ENCODE assay signal across 10 cellular contexts in genomic region chr1:2523891-2524609, GRCh38. TPM values are rescaled to one million over a fixed set of nuclear protein-coding genes. Genes with fewer than 3 reads are reported as not detected.
DNase-seq lines count a peak whose midpoint lies in the region; ATAC-seq, FAIRE-seq and TF ChIP-seq lines count a peak whose summit lies in the region.
"Had no signal": no experiment of that assay in that cellular context is flagged by ENCODE, and none has a peak within 500 bp of the region (broad histone marks: within the 10 kb centered on the region; RNA-seq: fewer than 3 reads in every experiment).

No MANE protein-coding gene starts in this region.

- peak overlapping the region; percentile 88 for H3K27ac Mint-ChIP-seq in activated CD8-positive, alpha-beta memory T cell treated with anti-CD3 and anti-CD28 coated beads, Interleukin-2, amount 10 ng/mL, durations not matched to agents 7 days and 5 days
- H3K27ac Mint-ChIP-seq in Caco-2 (ENCODE audit: unreplicated experiment): no peak overlapping the region

- intact Hi-C loops in HepG2 (cut with micrococcal nuclease; ENCODE audit: unreplicated experiment) (no loop called here), Caco-2 (cut with micrococcal nuclease; ENCODE audit: unreplicated experiment) (no loop called here)

- H3K79me2 ChIP-seq in HepG2 (ENCODE audit: insufficient read depth, low read length): peaks cover 35% of the 10 kb centered on the region

- no peaks in the 10 kb centered on the region for H3K9me3 ChIP-seq in HepG2 (ENCODE audit: low read length)
- H3K9me3 ChIP-seq in upper lobe of left lung: no peaks in the 10 kb centered on the region
- no peaks in the 10 kb centered on the region for H3K9me3 ChIP-seq in Caco-2

- peaks cover 60% of the 10 kb centered on the region for H3K4me1 ChIP-seq in HepG2 (ENCODE audit: insufficient read depth, low read length)
- peaks cover 41 to 53% (median 50%) of the 10 kb centered on the region in 4 donors for H3K4me1 ChIP-seq in upper lobe of left lung
- 0 out of 2 replicates have a peak, but pooled peaks cover 3% of the 10 kb centered on the region for H3K4me1 ChIP-seq in Caco-2

- no peak overlapping the region; the same call in 1 of the 2 replicates for H3K9ac ChIP-seq in HepG2 (ENCODE audit: insufficient read depth, low read depth, low read length)

- peaks cover 34% of the 10 kb centered on the region for H4K20me1 ChIP-seq in HepG2 (ENCODE audit: insufficient read depth, low read length)

- CTCF ChIA-PET in activated CD8-positive, alpha-beta memory T cell treated with anti-CD3 and anti-CD28 coated beads, Interleukin-2, amount 10 ng/mL, durations not matched to agents 7 days and 5 days (lab: Charles Lee): interaction anchor here (1.0 to 4.9 kb wide), 16 partner anchors 10 to 334 kb away, joined by 3 to 95 read pairs (median 4); partner anchors contain the start of genes FAAP20, MORN1, PEX10 and RER1
- CTCF ChIA-PET in HepG2 (lab: Yijun Ruan, JAX; ENCODE audit: low intra/inter-chr PET ratio, low total read pairs) (no interaction called here), Caco-2 (lab: Charles Lee) (no interaction called here)

- peak overlapping the region in 1 of 3 experiments; percentile 96; a peak in 2 of 6 replicates for H3K4me3 ChIP-seq in HepG2 (replicated peaks in 1 of 3; ENCODE audit: insufficient read depth in 1 of 3, low read depth in 2 of 3, low read length in 3 of 3)
- H3K4me3 ChIP-seq in upper lobe of left lung: peak overlapping the region in 2 of 4 donors; percentile 80 to 96
- H3K4me3 ChIP-seq in Caco-2 (ENCODE audit: low read depth, low read length): no peak overlapping the region

- peak overlapping the region; percentile 73 for H3K4me3 Mint-ChIP-seq in activated CD8-positive, alpha-beta memory T cell treated with anti-CD3 and anti-CD28 coated beads, Interleukin-2, amount 10 ng/mL, durations not matched to agents 7 days and 5 days
- H3K4me3 Mint-ChIP-seq in Caco-2 (ENCODE audit: unreplicated experiment): no peak overlapping the region

- peaks cover 38% of the 10 kb centered on the region for H3K4me1 Mint-ChIP-seq in activated CD8-positive, alpha-beta memory T cell treated with anti-CD3 and anti-CD28 coated beads, Interleukin-2, amount 10 ng/mL, durations not matched to agents 7 days and 5 days
- H3K4me1 Mint-ChIP-seq in Caco-2 (ENCODE audit: low read depth, unreplicated experiment): no peaks in the 10 kb centered on the region

- H3K27ac ChIP-seq in HepG2 (ENCODE audit: extremely low read length, insufficient read depth, low read length): no peak overlapping the region
- H3K27ac ChIP-seq in upper lobe of left lung: peak overlapping the region in 3 of 4 donors; percentile 32 to 51 (median 46)

- H3K4me2 ChIP-seq in HepG2 (ENCODE audit: low read depth, low read length): peak overlapping the region; percentile 92

- DNase-seq in stimulated activated CD4-positive, alpha-beta T cell treated with anti-CD3 and anti-CD28 coated beads, Interleukin-15, amount 100 ng/mL, for 24 hours: peak; percentile 54
- no peak for DNase-seq in stimulated activated CD4-positive, alpha-beta T cell treated with anti-CD3 and anti-CD28 coated beads, Interleukin-12 subunit alpha, Interleukin-12 subunit beta, amount 100 ng/mL, for 4 hours
- peak; percentile 89 for DNase-seq in activated CD8-positive, alpha-beta memory T cell treated with anti-CD3 and anti-CD28 coated beads, Interleukin-2, amount 10 ng/mL, durations not matched to agents 7 days and 5 days
- DNase-seq in HepG2 (ENCODE audit: low spot score) (no peak), upper lobe of left lung (no peak), Caco-2 (no peak), RCC 7860 (ENCODE audit: low spot score) (no peak), SW480 (ENCODE audit: low spot score) (no peak)
- DNase-seq: NCI-H1092 treated with DMSO at 0.1 percent for 48 hours had no signal

- TF ChIP-seq POLR2A in HepG2 (IDR thresholded peaks at IDR 0.05; ENCODE audit: insufficient read depth in 1 of 2, low read depth in 2 of 2, low read length in 2 of 2) (no peak), upper lobe of left lung (IDR thresholded peaks at IDR 0.05) (no peak)

- in situ Hi-C loops in HepG2 (cut with HindIII; ENCODE audit: extremely low pct_ligation_motif_present, low pct_unique_long_range_greater_than_20kb): loop anchor here (25.0 kb wide), 1 partner anchor 337 kb away; the partner anchor contains the start of gene FAAP20

- TF ChIP-seq RAD21 in HepG2 (CRISPR knock-in tag; IDR thresholded peaks at IDR 0.05): no peak

- 89% methylated on average over 10 of the region's 10 CpGs for WGBS in HepG2 (ENCODE audit: low lambda C conversion rate)
- WGBS in upper lobe of left lung, 2 donors: 56 to 71% methylated on average over 10 of the region's 10 CpGs

- no peak for TF ChIP-seq EP300 in HepG2 (IDR thresholded peaks at IDR 0.05; ENCODE audit: low read depth in 2 of 2, low read length in 2 of 2)
- TF ChIP-seq EP300 in HepG2 (CRISPR knock-in tag; IDR thresholded peaks at IDR 0.05; ENCODE audit: borderline replicate concordance): no peak
- no peak for TF ChIP-seq EP300 in upper lobe of left lung (IDR thresholded peaks at IDR 0.05)

- H3K9me3 Mint-ChIP-seq in activated CD8-positive, alpha-beta memory T cell treated with anti-CD3 and anti-CD28 coated beads, Interleukin-2, amount 10 ng/mL, durations not matched to agents 7 days and 5 days (ENCODE audit: low read depth): no peaks in the 10 kb centered on the region
- H3K9me3 Mint-ChIP-seq in Caco-2 (ENCODE audit: unreplicated experiment): no peaks in the 10 kb centered on the region

- no peak for FAIRE-seq in HepG2 (lab: Jason Lieb, UNC)
- no peak for FAIRE-seq in RCC 7860 (lab: Jason Lieb, UNC)

- ATAC-seq in activated CD8-positive, alpha-beta memory T cell treated with anti-CD3 and anti-CD28 coated beads, Interleukin-2, amount 10 ng/mL, durations not matched to agents 7 days and 5 days: peak; percentile 18
- ATAC-seq in HepG2 (no peak), upper lobe of left lung (ENCODE audit: low FRiP score in 2 of 2) (no peak)

- peaks cover 7 to 24% of the 10 kb centered on the region in 2 experiments for H3K27me3 ChIP-seq in HepG2 (ENCODE audit: control insufficient read depth in 1 of 2, insufficient read depth in 2 of 2, low read length in 2 of 2)
- peaks cover 0 to 7% (median 2%) of the 10 kb centered on the region in 4 donors for H3K27me3 ChIP-seq in upper lobe of left lung
- H3K27me3 ChIP-seq in Caco-2 (replicated peaks; ENCODE audit: control insufficient read depth, insufficient read depth, low read length): no peaks in the 10 kb centered on the region

- no TSS peak for BruUV-seq in HepG2 (replicated peaks; lab: Mats Ljungman, UMichigan)
- no TSS peak for BruUV-seq in Caco-2 (replicated peaks; lab: Mats Ljungman, UMichigan)

- peaks cover 17% of the 10 kb centered on the region for H3K36me3 Mint-ChIP-seq in activated CD8-positive, alpha-beta memory T cell treated with anti-CD3 and anti-CD28 coated beads, Interleukin-2, amount 10 ng/mL, durations not matched to agents 7 days and 5 days
- peaks cover 6% of the 10 kb centered on the region for H3K36me3 Mint-ChIP-seq in Caco-2 (ENCODE audit: insufficient read depth, unreplicated experiment)

- peaks cover 8% of the 10 kb centered on the region for H3K27me3 Mint-ChIP-seq in activated CD8-positive, alpha-beta memory T cell treated with anti-CD3 and anti-CD28 coated beads, Interleukin-2, amount 10 ng/mL, durations not matched to agents 7 days and 5 days
- H3K27me3 Mint-ChIP-seq in Caco-2 (ENCODE audit: insufficient read depth, unreplicated experiment): peaks cover 4% of the 10 kb centered on the region

- POLR2A ChIA-PET in HepG2 (lab: Yijun Ruan, JAX) (interaction anchor here (3.6 kb wide), 1 partner anchor 111 kb away, joined by 16 read pairs; the partner anchor contains the start of gene PEX10), Caco-2 (lab: Charles Lee) (no interaction called here)

- TF ChIP-seq CTCF in HepG2 (CRISPR knock-in tag; IDR thresholded peaks at IDR 0.05) (no peak), upper lobe of left lung (IDR thresholded peaks at IDR 0.05) (no peak), Caco-2 (IDR thresholded peaks at IDR 0.05; ENCODE audit: insufficient read depth in 1 of 2, low read depth in 1 of 2, low read length in 1 of 2, severe bottlenecking in 1 of 2, unreplicated experiment in 1 of 2) (no peak)

- H3K36me3 ChIP-seq in HepG2 (replicated peaks in 1 of 2; ENCODE audit: control insufficient read depth in 1 of 2, insufficient read depth in 2 of 2, low read length in 2 of 2) (peaks cover 8 to 29% of the 10 kb centered on the region in 2 experiments; a peak in 4 of 5 replicates), upper lobe of left lung (peaks cover 21 to 27% (median 27%) of the 10 kb centered on the region in 4 donors), Caco-2 (ENCODE audit: control insufficient read depth, insufficient read depth, low read length) (no peaks in the 10 kb centered on the region)

- H2AFZ ChIP-seq in HepG2 (ENCODE audit: low read length): no peak overlapping the region

RNA-seq across cellular contexts. Expression of gene PANK4, which starts 2.3 kb away (rescaled TPM):
- total RNA-seq in activated CD8-positive, alpha-beta memory T cell treated with anti-CD3 and anti-CD28 coated beads, Interleukin-2, amount 10 ng/mL, durations not matched to agents 7 days and 5 days: 10 to 100 TPM; 72.2 to 91.2 TPM
- total RNA-seq in HepG2 (2016; rRNA removed; fragmentation: Illumina TruSeq; extraction: Trizol): 9.2 and 19.3 TPM in 2 replicates
- total RNA-seq in HepG2 (2016; cell fraction: cytosol; rRNA removed; fragmentation: Illumina TruSeq; extraction: Trizol; ENCODE audit: low read depth): 15.2 and 19.7 TPM in 2 replicates
- 9.5 and 17.6 TPM in 2 replicates for total RNA-seq in HepG2 (2016; cell fraction: insoluble cytoplasmic fraction; rRNA removed; fragmentation: Illumina TruSeq; extraction: Trizol)
- total RNA-seq in HepG2 (2016; cell fraction: membrane; rRNA removed; fragmentation: Illumina TruSeq; extraction: Trizol): 5.3 and 5.7 TPM in 2 replicates
- total RNA-seq in HepG2 (2016; cell fraction: nucleus; rRNA removed; fragmentation: Illumina TruSeq; extraction: Trizol): 19.2 TPM in 2 replicates
- 17.2 and 17.4 TPM in 2 replicates for polyA plus RNA-seq in HepG2 (2011; rRNA removed)
- polyA plus RNA-seq in HepG2 (2011; cell fraction: cytosol; rRNA removed): 7.9 and 10.5 TPM in 2 replicates
- 84.3 and 91.7 TPM in 2 replicates for polyA plus RNA-seq in HepG2 (2011; cell fraction: nucleus; rRNA removed)
- 11.1 and 12.3 TPM in 2 replicates for polyA plus RNA-seq in HepG2 (2012)
- 0.83 and 1.3 TPM in 2 replicates for polyA plus RNA-seq in HepG2 (2016; cell fraction: cytosol; fragmentation: Illumina TruSeq; extraction: Trizol; ENCODE audit: low read depth)
- polyA plus RNA-seq in HepG2 (2016; cell fraction: insoluble cytoplasmic fraction; fragmentation: Illumina TruSeq; extraction: Trizol; ENCODE audit: low read depth): 6.9 and 9.3 TPM in 2 replicates
- 1.5 and 2.2 TPM in 2 replicates for polyA plus RNA-seq in HepG2 (2016; cell fraction: membrane; fragmentation: Illumina TruSeq; extraction: Trizol; ENCODE audit: low read depth)
- polyA plus RNA-seq in HepG2 (2016; cell fraction: nucleus; fragmentation: Illumina TruSeq; extraction: Trizol; ENCODE audit: insufficient read depth, low read depth): 33.9 and 43.9 TPM in 2 replicates
- 27.8 and 43.6 TPM in 2 replicates for polyA minus RNA-seq in HepG2 (2011; rRNA and poly(A)+ RNA removed; ENCODE audit: low replicate concordance)
- polyA minus RNA-seq in HepG2 (2011; cell fraction: cytosol; rRNA and poly(A)+ RNA removed): 14.8 and 18.2 TPM in 2 replicates
- polyA minus RNA-seq in HepG2 (2011; cell fraction: nucleus; rRNA and poly(A)+ RNA removed): 56.7 and 65.1 TPM in 2 replicates
- total RNA-seq in upper lobe of left lung: 100 to 1,000 TPM in 1 of 6 donors, 10 to 100 TPM in 5; 20.7 to 123 (median 36.9) TPM
- total RNA-seq in Caco-2 (2022): 27.0 and 31.7 TPM in 2 replicates

RNA-seq across cellular contexts. Expression of gene HES5, which starts 6.0 kb away (rescaled TPM):
- total RNA-seq in activated CD8-positive, alpha-beta memory T cell treated with anti-CD3 and anti-CD28 coated beads, Interleukin-2, amount 10 ng/mL, durations not matched to agents 7 days and 5 days: not detected
- total RNA-seq in HepG2 (2016; rRNA removed; fragmentation: Illumina TruSeq; extraction: Trizol) (not detected in 2 replicates), upper lobe of left lung (1 to 10 TPM in 2 of 6 donors, under 1 TPM in 2, not detected in 2; 0.31 to 1.6 (median 0.92) TPM), Caco-2 (2022) (not detected in 2 replicates)
- not detected in 2 replicates for total RNA-seq in HepG2 (2016; cell fraction: cytosol; rRNA removed; fragmentation: Illumina TruSeq; extraction: Trizol; ENCODE audit: low read depth)
- total RNA-seq in HepG2 (2016; cell fraction: insoluble cytoplasmic fraction; rRNA removed; fragmentation: Illumina TruSeq; extraction: Trizol): not detected in 2 replicates
- not detected in 2 replicates for total RNA-seq in HepG2 (2016; cell fraction: membrane; rRNA removed; fragmentation: Illumina TruSeq; extraction: Trizol)
- not detected in 2 replicates for total RNA-seq in HepG2 (2016; cell fraction: nucleus; rRNA removed; fragmentation: Illumina TruSeq; extraction: Trizol)
- 0.05 TPM in 1 of 2 replicates, not detected in the other for polyA plus RNA-seq in HepG2 (2011; rRNA removed)
- not detected in 2 replicates for polyA plus RNA-seq in HepG2 (2011; cell fraction: cytosol; rRNA removed)
- polyA plus RNA-seq in HepG2 (2011; cell fraction: nucleus; rRNA removed): not detected in 2 replicates
- not detected in 2 replicates for polyA plus RNA-seq in HepG2 (2012)
- polyA plus RNA-seq in HepG2 (2016; cell fraction: cytosol; fragmentation: Illumina TruSeq; extraction: Trizol; ENCODE audit: low read depth): not detected in 2 replicates
- polyA plus RNA-seq in HepG2 (2016; cell fraction: insoluble cytoplasmic fraction; fragmentation: Illumina TruSeq; extraction: Trizol; ENCODE audit: low read depth): not detected in 2 replicates
- polyA plus RNA-seq in HepG2 (2016; cell fraction: membrane; fragmentation: Illumina TruSeq; extraction: Trizol; ENCODE audit: low read depth): not detected in 2 replicates
- polyA plus RNA-seq in HepG2 (2016; cell fraction: nucleus; fragmentation: Illumina TruSeq; extraction: Trizol; ENCODE audit: insufficient read depth, low read depth): not detected in 2 replicates
- polyA minus RNA-seq in HepG2 (2011; rRNA and poly(A)+ RNA removed; ENCODE audit: low replicate concordance): not detected in 2 replicates
- polyA minus RNA-seq in HepG2 (2011; cell fraction: cytosol; rRNA and poly(A)+ RNA removed): not detected in 2 replicates
- polyA minus RNA-seq in HepG2 (2011; cell fraction: nucleus; rRNA and poly(A)+ RNA removed): not detected in 2 replicates
- total RNA-seq: lung microvascular endothelial cell had no signal

RNA-seq across cellular contexts. Expression of gene TNFRSF14, which starts 32.1 kb away (rescaled TPM):
- 100 to 1,000 TPM; 106 to 111 TPM for total RNA-seq in activated CD8-positive, alpha-beta memory T cell treated with anti-CD3 and anti-CD28 coated beads, Interleukin-2, amount 10 ng/mL, durations not matched to agents 7 days and 5 days
- total RNA-seq in HepG2 (2016; rRNA removed; fragmentation: Illumina TruSeq; extraction: Trizol): 6.2 and 11.9 TPM in 2 replicates
- 7.1 and 8.0 TPM in 2 replicates for total RNA-seq in HepG2 (2016; cell fraction: cytosol; rRNA removed; fragmentation: Illumina TruSeq; extraction: Trizol; ENCODE audit: low read depth)
- 5.5 and 13.2 TPM in 2 replicates for total RNA-seq in HepG2 (2016; cell fraction: insoluble cytoplasmic fraction; rRNA removed; fragmentation: Illumina TruSeq; extraction: Trizol)
- total RNA-seq in HepG2 (2016; cell fraction: membrane; rRNA removed; fragmentation: Illumina TruSeq; extraction: Trizol): 10.5 and 12.4 TPM in 2 replicates
- 11.2 and 11.3 TPM in 2 replicates for total RNA-seq in HepG2 (2016; cell fraction: nucleus; rRNA removed; fragmentation: Illumina TruSeq; extraction: Trizol)
- 49.9 and 70.7 TPM in 2 replicates for polyA plus RNA-seq in HepG2 (2011; rRNA removed)
- 24.2 and 35.1 TPM in 2 replicates for polyA plus RNA-seq in HepG2 (2011; cell fraction: cytosol; rRNA removed)
- polyA plus RNA-seq in HepG2 (2011; cell fraction: nucleus; rRNA removed): 534 and 601 TPM in 2 replicates
- polyA plus RNA-seq in HepG2 (2012): 20.3 and 22.1 TPM in 2 replicates
- 6.2 and 6.4 TPM in 2 replicates for polyA plus RNA-seq in HepG2 (2016; cell fraction: cytosol; fragmentation: Illumina TruSeq; extraction: Trizol; ENCODE audit: low read depth)
- 5.6 and 7.2 TPM in 2 replicates for polyA plus RNA-seq in HepG2 (2016; cell fraction: insoluble cytoplasmic fraction; fragmentation: Illumina TruSeq; extraction: Trizol; ENCODE audit: low read depth)
- polyA plus RNA-seq in HepG2 (2016; cell fraction: membrane; fragmentation: Illumina TruSeq; extraction: Trizol; ENCODE audit: low read depth): 9.0 and 10.4 TPM in 2 replicates
- polyA plus RNA-seq in HepG2 (2016; cell fraction: nucleus; fragmentation: Illumina TruSeq; extraction: Trizol; ENCODE audit: insufficient read depth, low read depth): 35.7 and 39.2 TPM in 2 replicates
- 0.61 and 40.6 TPM in 2 replicates for polyA minus RNA-seq in HepG2 (2011; rRNA and poly(A)+ RNA removed; ENCODE audit: low replicate concordance)
- 12.6 and 13.8 TPM in 2 replicates for polyA minus RNA-seq in HepG2 (2011; cell fraction: cytosol; rRNA and poly(A)+ RNA removed)
- polyA minus RNA-seq in HepG2 (2011; cell fraction: nucleus; rRNA and poly(A)+ RNA removed): 32.2 and 34.3 TPM in 2 replicates
- 100 to 1,000 TPM in 4 of 6 donors, 10 to 100 TPM in 2; 61.1 to 641 (median 147) TPM for total RNA-seq in upper lobe of left lung
- 1.5 and 3.2 TPM in 2 replicates for total RNA-seq in Caco-2 (2022)

RNA-seq across cellular contexts. Expression of gene PLCH2, which starts 48.0 kb away (rescaled TPM):
- 10 to 100 TPM in 1 of 2 experiments, 1 to 10 TPM in 1; 6.5 to 13.5 TPM for total RNA-seq in activated CD8-positive, alpha-beta memory T cell treated with anti-CD3 and anti-CD28 coated beads, Interleukin-2, amount 10 ng/mL, durations not matched to agents 7 days and 5 days
- total RNA-seq in HepG2 (2016; rRNA removed; fragmentation: Illumina TruSeq; extraction: Trizol): 0.14 and 0.15 TPM in 2 replicates
- total RNA-seq in HepG2 (2016; cell fraction: cytosol; rRNA removed; fragmentation: Illumina TruSeq; extraction: Trizol; ENCODE audit: low read depth): under 0.01 TPM in 1 of 2 replicates, not detected in the other
- total RNA-seq in HepG2 (2016; cell fraction: insoluble cytoplasmic fraction; rRNA removed; fragmentation: Illumina TruSeq; extraction: Trizol): 0.12 and 0.22 TPM in 2 replicates
- total RNA-seq in HepG2 (2016; cell fraction: membrane; rRNA removed; fragmentation: Illumina TruSeq; extraction: Trizol): 0.06 and 0.10 TPM in 2 replicates
- 0.19 and 0.22 TPM in 2 replicates for total RNA-seq in HepG2 (2016; cell fraction: nucleus; rRNA removed; fragmentation: Illumina TruSeq; extraction: Trizol)
- 0.67 and 1.3 TPM in 2 replicates for polyA plus RNA-seq in HepG2 (2011; rRNA removed)
- polyA plus RNA-seq in HepG2 (2011; cell fraction: cytosol; rRNA removed): 0.32 and 0.78 TPM in 2 replicates
- 6.0 and 6.1 TPM in 2 replicates for polyA plus RNA-seq in HepG2 (2011; cell fraction: nucleus; rRNA removed)
- 0.11 and 0.15 TPM in 2 replicates for polyA plus RNA-seq in HepG2 (2012)
- polyA plus RNA-seq in HepG2 (2016; cell fraction: cytosol; fragmentation: Illumina TruSeq; extraction: Trizol; ENCODE audit: low read depth): 0.05 TPM in 1 of 2 replicates, not detected in the other
- polyA plus RNA-seq in HepG2 (2016; cell fraction: insoluble cytoplasmic fraction; fragmentation: Illumina TruSeq; extraction: Trizol; ENCODE audit: low read depth): 0.10 and 0.20 TPM in 2 replicates
- 0.07 TPM in 1 of 2 replicates, not detected in the other for polyA plus RNA-seq in HepG2 (2016; cell fraction: membrane; fragmentation: Illumina TruSeq; extraction: Trizol; ENCODE audit: low read depth)
- polyA plus RNA-seq in HepG2 (2016; cell fraction: nucleus; fragmentation: Illumina TruSeq; extraction: Trizol; ENCODE audit: insufficient read depth, low read depth): 0.37 and 0.83 TPM in 2 replicates
- 1.2 TPM in 1 of 2 replicates, not detected in the other for polyA minus RNA-seq in HepG2 (2011; rRNA and poly(A)+ RNA removed; ENCODE audit: low replicate concordance)
- polyA minus RNA-seq in HepG2 (2011; cell fraction: cytosol; rRNA and poly(A)+ RNA removed): 0.20 TPM in 1 of 2 replicates, not detected in the other
- polyA minus RNA-seq in HepG2 (2011; cell fraction: nucleus; rRNA and poly(A)+ RNA removed): 0.90 and 1.2 TPM in 2 replicates
- total RNA-seq in upper lobe of left lung: 1 to 10 TPM; 1.5 to 7.3 (median 3.4) TPM
- total RNA-seq in Caco-2 (2022): 0.27 and 0.32 TPM in 2 replicates

Comparison
In these comparisons a context has a peak if more than half of its experiments do, and no peak if none do; other contexts are left out.
1. DNase-seq: peak in stimulated activated CD4-positive, alpha-beta T cell treated with anti-CD3 and anti-CD28 coated beads, Interleukin-15, amount 100 ng/mL, for 24 hours (single experiment) and activated CD8-positive, alpha-beta memory T cell treated with anti-CD3 and anti-CD28 coated beads, Interleukin-2, amount 10 ng/mL, durations not matched to agents 7 days and 5 days (single experiment); none in stimulated activated CD4-positive, alpha-beta T cell treated with anti-CD3 and anti-CD28 coated beads, Interleukin-12 subunit alpha, Interleukin-12 subunit beta, amount 100 ng/mL, for 4 hours (single experiment), HepG2 (single experiment), upper lobe of left lung (0 of 2), Caco-2 (0 of 2), RCC 7860 (single experiment) and SW480 (single experiment).